8 cellular contexts compared by ENCODE assay signal in the genomic region with DNA sequence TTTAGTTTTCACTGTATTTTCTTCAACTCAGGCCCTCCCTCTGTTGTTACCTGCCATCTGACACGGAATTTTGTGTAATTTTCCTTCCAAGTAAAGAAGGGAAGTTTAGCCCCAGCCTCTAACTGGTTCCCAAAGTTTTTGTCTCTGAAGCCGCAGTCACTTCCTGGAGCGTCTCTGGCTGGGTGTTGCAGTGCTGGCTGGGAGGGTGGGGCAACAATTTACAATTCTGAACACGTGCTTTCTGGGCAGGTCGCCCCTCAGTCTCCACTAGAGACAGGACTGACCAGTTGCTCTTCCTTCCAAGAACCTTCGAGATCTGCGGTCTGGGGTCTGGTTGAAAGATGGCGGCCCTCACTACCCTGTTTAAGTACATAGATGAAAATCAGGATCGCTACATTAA. TPM values are rescaled to one million over a fixed set of nuclear protein-coding genes. Genes with fewer than 3 reads are reported as not detected.
DNase-seq lines count a peak whose midpoint lies in the region; ATAC-seq and TF ChIP-seq lines count a peak whose summit lies in the region.

No MANE protein-coding gene starts in this region.

- TF ChIP-seq CTCF in CD8-positive, alpha-beta T cell (IDR thresholded peaks at IDR 0.05): no peak
- no peak for TF ChIP-seq CTCF in mucosa of descending colon (IDR thresholded peaks at IDR 0.05)

- no peaks in the 10 kb centered on the region for H3K27me3 ChIP-seq in CD8-positive, alpha-beta T cell (ENCODE audit: insufficient read depth, low read length)
- H3K27me3 ChIP-seq in thymus (ENCODE audit: control insufficient read depth, insufficient read depth): no peaks in the 10 kb centered on the region

- H3K4me3 Mint-ChIP-seq in CD8-positive, alpha-beta T cell: peak overlapping the region; percentile 86
- H3K4me3 Mint-ChIP-seq in effector memory CD8-positive, alpha-beta T cell: peak overlapping the region; percentile 85 to 89

- CTCF ChIA-PET in CD8-positive, alpha-beta T cell (lab: Charles Lee): interaction anchor here (9.3 kb wide), 1 partner anchor 148 kb away, joined by 340 read pairs; no protein-coding TSS in a partner anchor

- H3K4me1 ChIP-seq in CD8-positive, alpha-beta T cell (ENCODE audit: insufficient read depth, low read length): peaks cover 37% of the 10 kb centered on the region
- H3K4me1 ChIP-seq in mucosa of descending colon (ENCODE audit: low read depth) (peaks cover 26% of the 10 kb centered on the region), thymus (ENCODE audit: control insufficient read depth, insufficient read depth, low read length) (peaks cover 19% of the 10 kb centered on the region)

- no peaks in the 10 kb centered on the region for H3K9me3 ChIP-seq in CD8-positive, alpha-beta T cell (ENCODE audit: low read length)
- H3K9me3 ChIP-seq in mucosa of descending colon (no peaks in the 10 kb centered on the region), thymus (ENCODE audit: control insufficient read depth) (no peaks in the 10 kb centered on the region)

- DNase-seq in CD8-positive, alpha-beta T cell: peak in 6 of 7 experiments; percentile 15 to 61 (median 40)
- DNase-seq in HUDEP-2 (lab: John Stamatoyannopoulos, UW; ENCODE audit: unreplicated experiment in 76 of 76): peak in 73 of 76 experiments; percentile 4 to 94 (median 72)
- DNase-seq in activated CD4-positive, alpha-beta T cell treated with anti-CD3 and anti-CD28 coated beads for 48 hours: peak; percentile 56
- peak; percentile 16 to 49 (median 19) for DNase-seq in effector memory CD8-positive, alpha-beta T cell
- DNase-seq in mucosa of descending colon: peak; percentile 79 to 89 (median 87)
- DNase-seq in HuH-7.5 (ENCODE audit: low spot score): no peak

- peak overlapping the region; percentile 85 for H3K27ac ChIP-seq in CD8-positive, alpha-beta T cell (ENCODE audit: low read depth, low read length)
- H3K27ac ChIP-seq in thymus (ENCODE audit: low read depth): peak overlapping the region; percentile 84

- peak overlapping the region; percentile 58 for H3K4me3 ChIP-seq in CD8-positive, alpha-beta T cell (ENCODE audit: low read depth, low read length)
- no peak overlapping the region for H3K4me3 ChIP-seq in mucosa of descending colon
- peak overlapping the region; percentile 26 for H3K4me3 ChIP-seq in thymus (ENCODE audit: low read length)

- intact Hi-C loops in CD8-positive, alpha-beta T cell (cut with DNase I, micrococcal nuclease): loop anchor here (1.0 to 10.0 kb wide), 8 partner anchors 98 to 1993 kb away; partner anchors contain the start of genes TSHZ1 (in 2 of the 2), FBXO15 (in 1 of the 2), TIMM21 (in 1 of the 2) and ZNF407 (in 1 of the 2)
- intact Hi-C loops in mucosa of descending colon (cut with DNase I, micrococcal nuclease): loop anchor here (10.0 kb wide), 2 partner anchors 145 to 705 kb away; partner anchors contain the start of gene PTGR3 (in 1 of the 2)

- H3K36me3 Mint-ChIP-seq in CD8-positive, alpha-beta T cell: peaks cover 50% of the 10 kb centered on the region
- peaks cover 54% of the 10 kb centered on the region for H3K36me3 Mint-ChIP-seq in effector memory CD8-positive, alpha-beta T cell (ENCODE audit: insufficient read depth)

- POLR2A ChIA-PET in CD8-positive, alpha-beta T cell (lab: Charles Lee): interaction anchor here (2.6 kb wide), 1 partner anchor 98 kb away, joined by 11 read pairs; the partner anchor contains the start of gene ZNF407

- peak; percentile 25 for ATAC-seq in CD8-positive, alpha-beta T cell
- ATAC-seq in GM21367 (IDR thresholded peaks at IDR 0.05; ENCODE audit: unreplicated experiment) (peak; percentile 36), mucosa of descending colon (peak; percentile 53)
- ATAC-seq in effector memory CD8-positive, alpha-beta T cell (replicated peaks): peak; percentile 21

- no peaks in the 10 kb centered on the region for H3K9me3 Mint-ChIP-seq in CD8-positive, alpha-beta T cell
- H3K9me3 Mint-ChIP-seq in effector memory CD8-positive, alpha-beta T cell: no peaks in the 10 kb centered on the region

- peak overlapping the region; percentile 99 for H3K27ac Mint-ChIP-seq in CD8-positive, alpha-beta T cell
- H3K27ac Mint-ChIP-seq in effector memory CD8-positive, alpha-beta T cell: peak overlapping the region; percentile 95 to 98

- WGBS in thymus: 38% methylated on average over 9 of the region's 9 CpGs

- no peaks in the 10 kb centered on the region for H3K27me3 Mint-ChIP-seq in CD8-positive, alpha-beta T cell (ENCODE audit: low read depth)
- no peaks in the 10 kb centered on the region for H3K27me3 Mint-ChIP-seq in effector memory CD8-positive, alpha-beta T cell

- H3K36me3 ChIP-seq in CD8-positive, alpha-beta T cell (ENCODE audit: insufficient read depth, low read length): peaks cover 12% of the 10 kb centered on the region
- H3K36me3 ChIP-seq in mucosa of descending colon (ENCODE audit: low read depth): peaks cover 3% of the 10 kb centered on the region
- peaks cover 20% of the 10 kb centered on the region for H3K36me3 ChIP-seq in thymus (ENCODE audit: control insufficient read depth, insufficient read depth)

- peaks cover 60% of the 10 kb centered on the region for H3K4me1 Mint-ChIP-seq in CD8-positive, alpha-beta T cell (ENCODE audit: low read depth)
- peaks cover 29 to 40% of the 10 kb centered on the region in 2 donors for H3K4me1 Mint-ChIP-seq in effector memory CD8-positive, alpha-beta T cell (ENCODE audit: low read depth in 2 of 2)

RNA-seq across cellular contexts. Expression of gene CNDP2, which starts 3.5 kb away (rescaled TPM):
- 10 to 100 TPM; 51.7 to 55.8 TPM for total RNA-seq in CD8-positive, alpha-beta T cell
- total RNA-seq in mucosa of descending colon: 100 to 1,000 TPM; 148 to 263 (median 244) TPM
- 129 TPM for polyA plus RNA-seq in thymus

RNA-seq across cellular contexts. Expression of gene CNDP1, which starts 34.7 kb away (rescaled TPM):
- total RNA-seq in CD8-positive, alpha-beta T cell: under 1 TPM; 0.22 to 0.44 TPM
- total RNA-seq in mucosa of descending colon: under 1 TPM; 0.19 to 0.32 (median 0.19) TPM
- 0.64 TPM for polyA plus RNA-seq in thymus

RNA-seq across cellular contexts. Expression of gene DIPK1C, which starts 42.5 kb away (rescaled TPM):
- not detected for total RNA-seq in CD8-positive, alpha-beta T cell
- total RNA-seq in mucosa of descending colon: under 1 TPM in 2 of 3 donors, not detected in 1; 0.14 to 0.98 TPM
- polyA plus RNA-seq in thymus: 26.4 TPM
